In genomic region chr16:50831751-50832150, GRCh38 we compare ENCODE assay signal across 23 cellular contexts.
"Had no signal": no experiment of that assay in that cellular context is flagged by ENCODE, and none has a peak within 500 bp of the region (broad histone marks: within the 10 kb centered on the region; RNA-seq: fewer than 3 reads in every experiment).

No MANE protein-coding gene starts in this region.

- ATAC-seq: body of pancreas, HepG2, PC-3, WTC11 had no signal

- H3K27ac Mint-ChIP-seq: activated naive CD4-positive, alpha-beta T cell treated with anti-CD3 and anti-CD28 coated beads, Interleukin-2, amount 50 U/mL, for 24 hours; T-helper 1 cell treated with Interleukin-12 subunit alpha and Interleukin-12 subunit beta and Interleukin-4 antibody, amounts not matched to agents 30 μg/mL and 1 μg/mL, for 36 hours; WTC11 had no signal

- H3K4me1 Mint-ChIP-seq: activated naive CD4-positive, alpha-beta T cell treated with anti-CD3 and anti-CD28 coated beads, Interleukin-2, amount 50 U/mL, for 24 hours had no signal

- DNase-seq: activated CD4-positive, alpha-beta T cell treated with anti-CD3 and anti-CD28 coated beads for 48 hours; activated CD4-positive, alpha-beta T cell treated with anti-CD3 and anti-CD28 coated beads, Interleukin-2, amount 50 U/mL, for 48 hours; activated CD4-positive, CD25-positive, alpha-beta regulatory T cell treated with anti-CD3 and anti-CD28 coated beads, Interleukin-2, amount 50 U/mL, for 72 hours; activated naive CD4-positive, alpha-beta T cell; activated T-cell treated with anti-CD3 and anti-CD28 coated beads, Interleukin-2, amount 50 U/mL, for 1 hour; amniotic stem cell; body of pancreas; MG63; MV-4-11; NCI-H1105; NCI-H1436; NCI-H187; NCI-H2081; NCI-H510A treated with DMSO at 0.1 percent for 48 hours; NCI-H69; PC-3; SHP77 treated with DMSO at 0.1 percent for 48 hours had no signal

- H3K4me3 Mint-ChIP-seq: activated naive CD4-positive, alpha-beta T cell treated with anti-CD3 and anti-CD28 coated beads, Interleukin-2, amount 50 U/mL, for 24 hours; T-helper 1 cell treated with Interleukin-12 subunit alpha and Interleukin-12 subunit beta and Interleukin-4 antibody, amounts not matched to agents 30 μg/mL and 1 μg/mL, for 36 hours; WTC11 had no signal

- H3K4me3 ChIP-seq: ascending aorta, body of pancreas, MG63 had no signal

- H3K27ac ChIP-seq: ascending aorta, body of pancreas, KMS-11 had no signal

- H3K9me3 Mint-ChIP-seq: activated naive CD4-positive, alpha-beta T cell treated with anti-CD3 and anti-CD28 coated beads, Interleukin-2, amount 50 U/mL, for 24 hours; T-helper 1 cell treated with Interleukin-12 subunit alpha and Interleukin-12 subunit beta and Interleukin-4 antibody, amounts not matched to agents 30 μg/mL and 1 μg/mL, for 36 hours had no signal

- H3K36me3 Mint-ChIP-seq: activated naive CD4-positive, alpha-beta T cell treated with anti-CD3 and anti-CD28 coated beads, Interleukin-2, amount 50 U/mL, for 24 hours had no signal
